In genomic region chr1:209106861-209107260, GRCh38 we compare ENCODE assay signal across 18 cellular contexts.
DNase-seq lines count a peak whose midpoint lies in the region; ATAC-seq, FAIRE-seq and TF ChIP-seq lines count a peak whose summit lies in the region.
"Had no signal": no experiment of that assay in that cellular context is flagged by ENCODE, and none has a peak within 500 bp of the region (broad histone marks: within the 10 kb centered on the region; RNA-seq: fewer than 3 reads in every experiment).

No MANE protein-coding gene starts in this region.

- TF ChIP-seq CTCF in SK-N-SH (IDR thresholded peaks at IDR 0.05) (no peak), GM12878 (IDR thresholded peaks at IDR 0.05 in 2 of 3, conservative IDR thresholded peaks at IDR 0.05 in 1 of 3; ENCODE audit: control insufficient read depth in 2 of 3, extremely low read depth in 1 of 3, insufficient read depth in 1 of 3, low read depth in 3 of 3, low read length in 3 of 3) (no peak), nephron (IDR thresholded peaks at IDR 0.05; ENCODE audit: unreplicated experiment in 3 of 3) (no peak)

- in situ Hi-C loops in GM12878 (cut with MboI): no loop called here

- H2AFZ ChIP-seq in SK-N-SH (ENCODE audit: low read depth) (peak overlapping the region; percentile 61; the same call in 1 of the 2 replicates), GM12878 (ENCODE audit: control insufficient read depth, low read depth, low read length) (no peak overlapping the region)

- peaks cover 12 to 29% of the 10 kb centered on the region in 2 experiments; a peak in 3 of 4 replicates for H3K4me1 ChIP-seq in SK-N-SH (ENCODE audit: control insufficient read depth in 1 of 2, insufficient read depth in 2 of 2, low read depth in 1 of 2, low read length in 1 of 2)
- peaks cover 58% of the 10 kb centered on the region for H3K4me1 ChIP-seq in GM12878 (ENCODE audit: control insufficient read depth, insufficient read depth, low read length)

- peak overlapping the region; percentile 67 to 88 (median 73) for H3K27ac Mint-ChIP-seq in nephron
- no peak overlapping the region for H3K27ac Mint-ChIP-seq in activated CD4-positive, alpha-beta memory T cell treated with anti-CD3 and anti-CD28 coated beads for 36 hours

- intact Hi-C loops in GM12878 (cut with micrococcal nuclease; ENCODE audit: unreplicated experiment): no loop called here
- intact Hi-C loops in activated CD4-positive, alpha-beta memory T cell treated with anti-CD3 and anti-CD28 coated beads for 36 hours (cut with micrococcal nuclease): no loop called here

- POLR2A ChIA-PET in SK-N-SH (lab: Yijun Ruan, JAX): no interaction called here
- POLR2A ChIA-PET in GM12878 (lab: Charles Lee): interaction anchor here (1.0 kb wide), 1 partner anchor 10 kb away, joined by 4 read pairs; no protein-coding TSS in a partner anchor
- POLR2A ChIA-PET in activated CD4-positive, alpha-beta memory T cell treated with anti-CD3 and anti-CD28 coated beads for 36 hours (lab: Charles Lee): no interaction called here

- H3K27me3 Mint-ChIP-seq in nephron (ENCODE audit: low read depth): peaks cover 4% of the 10 kb centered on the region
- H3K27me3 Mint-ChIP-seq in activated CD4-positive, alpha-beta memory T cell treated with anti-CD3 and anti-CD28 coated beads for 36 hours: peaks cover 3% of the 10 kb centered on the region

- CTCF ChIA-PET in SK-N-SH (lab: Yijun Ruan, JAX) (interaction anchor here (1.3 to 1.8 kb wide), 2 partner anchors 9 to 15 kb away, joined by 6 to 7 read pairs; no protein-coding TSS in a partner anchor), GM12878 (lab: Yijun Ruan, JAX) (no interaction called here)
- CTCF ChIA-PET in activated CD4-positive, alpha-beta memory T cell treated with anti-CD3 and anti-CD28 coated beads for 36 hours (lab: Charles Lee): no interaction called here

- no peak for FAIRE-seq in GM12878 (lab: Jason Lieb, UNC)
- FAIRE-seq: H1, K562 had no signal

- H3K36me3 ChIP-seq in SK-N-SH (replicated peaks in 1 of 2; ENCODE audit: control insufficient read depth in 1 of 2, insufficient read depth in 2 of 2, low read length in 1 of 2): no peaks in the 10 kb centered on the region
- no peaks in the 10 kb centered on the region for H3K36me3 ChIP-seq in GM12878 (ENCODE audit: control insufficient read depth in 2 of 2, insufficient read depth in 2 of 2, low read length in 1 of 2)
- H3K36me3 ChIP-seq: BLaER1 treated with 17β-estradiol and CSF1 and Interleukin-3, amounts not matched to agents 10 nM and 100 nM; Peyer's patch had no signal

- no peaks in the 10 kb centered on the region for H4K20me1 ChIP-seq in SK-N-SH (ENCODE audit: insufficient read depth)
- no peaks in the 10 kb centered on the region for H4K20me1 ChIP-seq in GM12878 (ENCODE audit: control insufficient read depth, insufficient read depth)
- H4K20me1 ChIP-seq: BLaER1 treated with 17β-estradiol and CSF1 and Interleukin-3, amounts not matched to agents 10 nM and 100 nM had no signal

- no peak overlapping the region for H3K4me3 ChIP-seq in SK-N-SH (ENCODE audit: low read depth in 2 of 2, low read length in 1 of 2)
- H3K4me3 ChIP-seq in GM12878: no peak overlapping the region; the same call in 1 of the 2 replicates
- H3K4me3 ChIP-seq: BLaER1 treated with 17β-estradiol and CSF1 and Interleukin-3, amounts not matched to agents 10 nM and 100 nM; K562; Peyer's patch had no signal

- no peak for TF ChIP-seq EP300 in SK-N-SH (IDR thresholded peaks at IDR 0.05; ENCODE audit: borderline replicate concordance in 1 of 2, low read depth in 1 of 2, low read length in 1 of 2)
- no peak for TF ChIP-seq EP300 in GM12878 (IDR thresholded peaks at IDR 0.05; ENCODE audit: borderline replicate concordance in 1 of 2, control insufficient read depth in 1 of 2, low read depth in 2 of 2, low read length in 2 of 2)

- 85% methylated on average over 4 of the region's 4 CpGs for WGBS in SK-N-SH (ENCODE audit: low lambda C conversion rate)
- WGBS in GM12878 (ENCODE audit: insufficient coverage, insufficient replicate concordance, low lambda C conversion rate, missing lambda C conversion rate): 78% methylated on average over 4 of the region's 4 CpGs

- SMC1A ChIA-PET in GM12878 (lab: Charles Lee; ENCODE audit: uncharacterized antibody, unreplicated experiment): interaction anchor here (1.3 kb wide), 1 partner anchor 29 kb away, joined by 4 read pairs; no protein-coding TSS in a partner anchor

- no peak for DNase-seq in SK-N-SH
- no peak for DNase-seq in GM12878 (ENCODE audit: low read depth, low spot score)
- no peak for DNase-seq in activated CD4-positive, alpha-beta memory T cell treated with anti-CD3 and anti-CD28 coated beads for 36 hours
- DNase-seq in activated gamma-delta T cell treated with Interleukin-2 at 50 U/mL for 16 hours: no peak
- no peak for DNase-seq in central memory CD4-positive, alpha-beta T cell
- no peak for DNase-seq in SKM-1 (lab: John Stamatoyannopoulos, UW; ENCODE audit: unreplicated experiment)
- DNase-seq: DND-41, GDM1, NCI-H1048, NCI-H1436 treated with DMSO at 0.1 percent for 48 hours, NCI-H2081 treated with DMSO at 0.1 percent for 48 hours, Peyer's patch had no signal

- peak overlapping the region; percentile 72 to 85; a peak in 3 of 4 replicates for H3K27ac ChIP-seq in SK-N-SH (ENCODE audit: low read depth in 2 of 2, low read length in 1 of 2)
- H3K27ac ChIP-seq in GM12878 (ENCODE audit: control insufficient read depth, insufficient read depth): peak overlapping the region; percentile 64
- H3K27ac ChIP-seq: 22Rv1; BLaER1 treated with 17β-estradiol and CSF1 and Interleukin-3, amounts not matched to agents 10 nM and 100 nM; Peyer's patch had no signal

- ATAC-seq in SK-N-SH treated with all-trans-retinoic acid at 6 μM for 48 hours (no peak; the same call in 2 of the 3 replicates), GM12878 (no peak)
- ATAC-seq: K562 had no signal

- no peaks in the 10 kb centered on the region for H3K79me2 ChIP-seq in SK-N-SH (ENCODE audit: insufficient read depth)
- H3K79me2 ChIP-seq in GM12878 (ENCODE audit: control insufficient read depth, insufficient read depth, low read length): no peaks in the 10 kb centered on the region

- RAD21 ChIA-PET in GM12878 (lab: Charles Lee; ENCODE audit: unreplicated experiment): no interaction called here

- no peak overlapping the region for H3K4me3 Mint-ChIP-seq in nephron
- H3K4me3 Mint-ChIP-seq in activated CD4-positive, alpha-beta memory T cell treated with anti-CD3 and anti-CD28 coated beads for 36 hours: no peak overlapping the region

- TF ChIP-seq POLR2A in GM12878 (IDR thresholded peaks at IDR 0.05; ENCODE audit: low read depth, low read length): no peak

- peaks cover 55% of the 10 kb centered on the region for H3K4me1 Mint-ChIP-seq in nephron
- no peaks in the 10 kb centered on the region for H3K4me1 Mint-ChIP-seq in activated CD4-positive, alpha-beta memory T cell treated with anti-CD3 and anti-CD28 coated beads for 36 hours (ENCODE audit: low read depth)

- peaks cover 14% of the 10 kb centered on the region for H3F3A ChIP-seq in SK-N-SH (replicated peaks; ENCODE audit: insufficient read depth)

- no peak overlapping the region for H3K9ac ChIP-seq in SK-N-SH
- H3K9ac ChIP-seq in GM12878 (ENCODE audit: control insufficient read depth, insufficient read depth, low read length): no peak overlapping the region
- H3K9ac ChIP-seq: BLaER1 treated with 17β-estradiol and CSF1 and Interleukin-3, amounts not matched to agents 10 nM and 100 nM had no signal

- no peaks in the 10 kb centered on the region for H3K9me3 ChIP-seq in SK-N-SH
- peaks cover 14% of the 10 kb centered on the region; the same call in 2 of the 3 replicates for H3K9me3 ChIP-seq in GM12878 (replicated peaks; ENCODE audit: control insufficient read depth, insufficient read depth, low read length)
- H3K9me3 ChIP-seq: BLaER1 treated with 17β-estradiol and CSF1 and Interleukin-3, amounts not matched to agents 10 nM and 100 nM; Peyer's patch had no signal

- H3K9me3 Mint-ChIP-seq in nephron: peaks cover 4% of the 10 kb centered on the region
- no peaks in the 10 kb centered on the region for H3K9me3 Mint-ChIP-seq in activated CD4-positive, alpha-beta memory T cell treated with anti-CD3 and anti-CD28 coated beads for 36 hours

- no peaks in the 10 kb centered on the region for H3K36me3 Mint-ChIP-seq in nephron (ENCODE audit: low read depth)
- H3K36me3 Mint-ChIP-seq in activated CD4-positive, alpha-beta memory T cell treated with anti-CD3 and anti-CD28 coated beads for 36 hours: no peaks in the 10 kb centered on the region

- H3K4me2 ChIP-seq in SK-N-SH (0 out of 2 replicates have a peak overlapping the region, but pooled peaks have one; percentile 51), GM12878 (ENCODE audit: control insufficient read depth, insufficient read depth) (peak overlapping the region; percentile 57)
- H3K4me2 ChIP-seq: BLaER1 treated with 17β-estradiol and CSF1 and Interleukin-3, amounts not matched to agents 10 nM and 100 nM had no signal

- no peaks in the 10 kb centered on the region for H3K9me2 ChIP-seq in SK-N-SH

- H3K27me3 ChIP-seq in SK-N-SH (ENCODE audit: insufficient read depth) (no peaks in the 10 kb centered on the region), GM12878 (replicated peaks in 1 of 2; ENCODE audit: control insufficient read depth in 2 of 2, insufficient read depth in 2 of 2, low read length in 1 of 2) (no peaks in the 10 kb centered on the region)
- H3K27me3 ChIP-seq: BLaER1 treated with 17β-estradiol and CSF1 and Interleukin-3, amounts not matched to agents 10 nM and 100 nM; Peyer's patch had no signal

- BruUV-seq in GM12878 (replicated peaks; lab: Mats Ljungman, UMichigan): no TSS peak

- TF ChIP-seq RAD21 in SK-N-SH (IDR thresholded peaks at IDR 0.05; ENCODE audit: low read length) (no peak), GM12878 (IDR thresholded peaks at IDR 0.05; ENCODE audit: insufficient read depth, low read depth, low read length) (no peak)

TF ChIP-seq in SK-N-SH, 30 proteins besides CTCF, POLR2A, EP300 and RAD21 (continues in another document):
- TF ChIP-seq TAF1 (IDR thresholded peaks at IDR 0.05; ENCODE audit: borderline replicate concordance, low read depth, low read length): no peak

TF ChIP-seq in GM12878, 131 proteins besides CTCF, POLR2A, EP300 and RAD21 (continues in another document):
- no peak for TF ChIP-seq CHD1 (IDR thresholded peaks at IDR 0.05; ENCODE audit: low read depth, low read length)
- TF ChIP-seq CHD4 (IDR thresholded peaks at IDR 0.05): no peak
- TF ChIP-seq ELK1 (IDR thresholded peaks at IDR 0.05; ENCODE audit: low read depth, low read length): no peak
- TF ChIP-seq SUPT20H (IDR thresholded peaks at IDR 0.05; ENCODE audit: borderline replicate concordance, control insufficient read depth, low read depth, low read length): no peak
